In the genomic region with DNA sequence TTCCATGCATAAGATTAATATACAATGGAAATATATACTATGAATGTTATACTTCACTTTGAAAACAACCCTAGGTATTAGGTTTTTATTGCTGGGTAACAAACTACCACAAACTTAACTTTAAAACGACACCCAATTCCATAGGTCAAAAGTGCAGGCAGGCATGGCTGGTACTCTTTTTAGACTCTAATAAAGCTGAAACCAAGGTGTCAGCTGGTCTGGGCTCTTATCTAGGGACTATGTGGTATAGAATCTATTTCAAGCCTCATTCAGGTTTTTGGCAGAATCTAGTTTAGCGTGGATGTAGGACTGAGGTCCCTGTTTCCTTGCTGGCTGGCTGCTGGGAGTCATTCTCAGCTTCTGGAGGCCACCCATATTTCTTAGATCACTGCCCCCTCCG, we compare ENCODE assay signal across 28 cellular contexts.
"Had no signal": no experiment of that assay in that cellular context is flagged by ENCODE, and none has a peak within 500 bp of the region (broad histone marks: within the 10 kb centered on the region; RNA-seq: fewer than 3 reads in every experiment).

No MANE protein-coding gene starts in this region.

- H3K27ac Mint-ChIP-seq: effector memory CD8-positive, alpha-beta T cell; memory B cell; naive thymus-derived CD4-positive, alpha-beta T cell; stimulated activated naive B cell treated with anti-CD40 and anti-IgM and Interleukin-4, amounts not matched to agents 10 μg/mL and 1 μg/mL and 100 μg/mL, for 72 hours; stimulated activated naive CD8-positive, alpha-beta T cell treated with anti-CD3 and anti-CD28 coated beads, Interleukin-15, Interleukin-2, amounts not matched to agents 100 ng/mL and 50 ng/mL, for 24 hours had no signal

- H3K36me3 ChIP-seq: esophagus squamous epithelium, lower lobe of right lung, ovary, sigmoid colon, thoracic aorta, tibial nerve, upper lobe of left lung had no signal

- H3K4me1 ChIP-seq: esophagus squamous epithelium, lower lobe of right lung, psoas muscle, sigmoid colon, spleen, tibial nerve had no signal

- H3K27me3 ChIP-seq: esophagus squamous epithelium, heart right ventricle, ovary, sigmoid colon, spleen, tibial nerve, upper lobe of left lung had no signal

- H3K9me3 Mint-ChIP-seq: effector memory CD8-positive, alpha-beta T cell; memory B cell; stimulated activated naive B cell treated with anti-CD40 and anti-IgM and Interleukin-4, amounts not matched to agents 10 μg/mL and 1 μg/mL and 100 μg/mL, for 72 hours; stimulated activated naive CD8-positive, alpha-beta T cell treated with anti-CD3 and anti-CD28 coated beads, Interleukin-15, Interleukin-2, amounts not matched to agents 100 ng/mL and 50 ng/mL, for 24 hours had no signal

- H3K4me1 Mint-ChIP-seq: memory B cell had no signal

- H3K9me3 ChIP-seq: esophagus squamous epithelium, lower lobe of right lung, ovary, psoas muscle, sigmoid colon, thoracic aorta, upper lobe of left lung had no signal

- H3K4me3 Mint-ChIP-seq: effector memory CD8-positive, alpha-beta T cell; memory B cell; mesothelial cell of epicardium; naive thymus-derived CD4-positive, alpha-beta T cell; stimulated activated naive B cell treated with anti-CD40 and anti-IgM and Interleukin-4, amounts not matched to agents 10 μg/mL and 1 μg/mL and 100 μg/mL, for 72 hours; stimulated activated naive CD8-positive, alpha-beta T cell treated with anti-CD3 and anti-CD28 coated beads, Interleukin-15, Interleukin-2, amounts not matched to agents 100 ng/mL and 50 ng/mL, for 24 hours had no signal

- DNase-seq: dermis blood vessel endothelial cell; effector memory CD8-positive, alpha-beta T cell; erythroblast; esophagus squamous epithelium; foreskin melanocyte; glutamatergic neuron; heart right ventricle; hippocampal formation; left cardiac atrium; left ventricle myocardium inferior; lower lobe of right lung; naive thymus-derived CD4-positive, alpha-beta T cell; occipital lobe; ovary; posterior cingulate gyrus; psoas muscle; right cardiac atrium; sigmoid colon; spleen; stimulated activated CD4-positive, alpha-beta T cell treated with anti-CD3 and anti-CD28 coated beads, Interleukin-2, amount 100 ng/mL, for 48 hours; stimulated activated naive B cell treated with anti-CD40 and anti-IgM and Interleukin-4, amounts not matched to agents 10 μg/mL and 1 μg/mL and 100 μg/mL, for 72 hours; upper lobe of left lung had no signal

- H3K27me3 Mint-ChIP-seq: effector memory CD8-positive, alpha-beta T cell; memory B cell; naive thymus-derived CD4-positive, alpha-beta T cell; stimulated activated naive B cell treated with anti-CD40 and anti-IgM and Interleukin-4, amounts not matched to agents 10 μg/mL and 1 μg/mL and 100 μg/mL, for 72 hours; stimulated activated naive CD8-positive, alpha-beta T cell treated with anti-CD3 and anti-CD28 coated beads, Interleukin-15, Interleukin-2, amounts not matched to agents 100 ng/mL and 50 ng/mL, for 24 hours had no signal

- H3K4me3 ChIP-seq: coronary artery, esophagus squamous epithelium, heart right ventricle, left ventricle myocardium inferior, lower lobe of right lung, ovary, psoas muscle, sigmoid colon, spleen, thoracic aorta, tibial nerve, upper lobe of left lung had no signal

- H3K27ac ChIP-seq: coronary artery, esophagus squamous epithelium, heart right ventricle, left ventricle myocardium inferior, lower lobe of right lung, ovary, psoas muscle, sigmoid colon, spleen, thoracic aorta, tibial nerve, upper lobe of left lung had no signal
